ENCODE assay signal across 26 cellular contexts in genomic region chr14:83913466-83913865, GRCh38.
"Had no signal": no experiment of that assay in that cellular context is flagged by ENCODE, and none has a peak within 500 bp of the region (broad histone marks: within the 10 kb centered on the region; RNA-seq: fewer than 3 reads in every experiment).

No MANE protein-coding gene starts in this region.

- H3K4me1 ChIP-seq: ascending aorta, gastrocnemius medialis, pancreas, psoas muscle, sigmoid colon, upper lobe of left lung, vagina had no signal

- DNase-seq: activated CD4-positive, alpha-beta T cell treated with anti-CD3 and anti-CD28 coated beads for 48 hours; activated CD4-positive, alpha-beta T cell treated with anti-CD3 and anti-CD28 coated beads, Interleukin-2, amount 50 U/mL, for 48 hours; activated CD8-positive, alpha-beta memory T cell treated with anti-CD3 and anti-CD28 coated beads for 24 hours; activated effector memory CD4-positive, alpha-beta T cell treated with Interleukin-2 at 50 U/mL for 16 hours; activated naive CD4-positive, alpha-beta T cell treated with Interleukin-2 at 50 U/mL for 16 hours; cortex of kidney; effector memory CD8-positive, alpha-beta T cell; erythroblast; gastrocnemius medialis; glutamatergic neuron; islet precursor cell; left ventricle myocardium superior; naive B cell; pancreas; psoas muscle; sigmoid colon; small intestine; stimulated activated CD4-positive, alpha-beta T cell treated with anti-CD3 and anti-CD28 coated beads, Interleukin-4, amount 100 ng/mL, for 24 hours; substantia nigra; T1000; upper lobe of left lung; WERI-Rb-1 had no signal

- H3K36me3 ChIP-seq: ascending aorta, gastrocnemius medialis, pancreas, sigmoid colon, upper lobe of left lung, vagina, WERI-Rb-1 had no signal

- H3K4me3 ChIP-seq: ascending aorta, gastrocnemius medialis, pancreas, psoas muscle, sigmoid colon, upper lobe of left lung, vagina had no signal

- H3K27me3 ChIP-seq: ascending aorta, gastrocnemius medialis, pancreas, sigmoid colon, upper lobe of left lung, vagina had no signal

- H3K27ac ChIP-seq: ascending aorta, gastrocnemius medialis, pancreas, psoas muscle, sigmoid colon, upper lobe of left lung, vagina, WERI-Rb-1 had no signal

- H3K9me3 ChIP-seq: ascending aorta, gastrocnemius medialis, pancreas, upper lobe of left lung, vagina had no signal

- ATAC-seq: activated CD4-positive, CD25-positive, alpha-beta regulatory T cell treated with anti-CD3 and anti-CD28 coated beads, Interleukin-2, amount 50 U/mL, for 24 hours; effector memory CD8-positive, alpha-beta T cell; gastrocnemius medialis; left ventricle myocardium superior; pancreas; psoas muscle; stimulated activated effector memory CD8-positive, alpha-beta T cell treated with anti-CD3 and anti-CD28 coated beads, Interleukin-12 subunit alpha, Interleukin-12 subunit beta, amount 100 ng/mL, for 72 hours had no signal
